Comparison of ENCODE assay signal across 19 cellular contexts in the genomic region with DNA sequence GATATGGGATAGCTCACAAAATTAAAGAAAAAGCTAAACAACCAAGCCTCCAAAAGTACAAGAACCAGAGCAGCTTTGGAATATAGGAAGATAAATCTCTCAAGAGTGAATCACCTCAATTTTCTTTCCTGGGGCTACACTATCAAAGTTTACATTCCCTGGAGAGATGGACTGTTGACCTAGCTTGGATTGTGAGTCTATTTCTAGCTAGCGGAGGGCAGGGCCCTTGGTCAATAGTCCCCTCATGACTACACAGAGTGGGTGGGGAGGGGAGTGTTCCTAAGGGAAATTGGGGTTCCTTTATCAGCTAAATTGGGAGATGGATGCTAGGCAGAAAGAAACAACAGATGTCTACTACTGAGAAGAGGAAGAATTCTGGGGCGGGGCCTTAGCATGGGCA. TPM values are rescaled to one million over a fixed set of nuclear protein-coding genes. Genes with fewer than 3 reads are reported as not detected.
DNase-seq lines count a peak whose midpoint lies in the region; ATAC-seq and TF ChIP-seq lines count a peak whose summit lies in the region.
"Had no signal": no experiment of that assay in that cellular context is flagged by ENCODE, and none has a peak within 500 bp of the region (broad histone marks: within the 10 kb centered on the region; RNA-seq: fewer than 3 reads in every experiment).

No MANE protein-coding gene starts in this region.

- H3K27me3 ChIP-seq in left ventricle myocardium inferior (ENCODE audit: low read depth) (no peaks in the 10 kb centered on the region), ascending aorta (no peaks in the 10 kb centered on the region), thyroid gland (no peaks in the 10 kb centered on the region), uterus (no peaks in the 10 kb centered on the region)
- H3K27me3 ChIP-seq: dorsolateral prefrontal cortex had no signal

- H3K9me3 Mint-ChIP-seq in activated T-cell treated with anti-CD3 and anti-CD28 coated beads, Interleukin-2, amount 50 U/mL, for 24 hours = no peaks in the 10 kb centered on the region
- H3K9me3 Mint-ChIP-seq: natural killer cell treated with Interleukin-12 subunit alpha and Interleukin-12 subunit beta and Interleukin-15 and Interleukin-18, amount 100 ng/mL, for 72 hours had no signal

- H3K4me1 ChIP-seq in left ventricle myocardium inferior = peaks cover 23% of the 10 kb centered on the region
- peaks cover 0 to 9% of the 10 kb centered on the region in 2 donors for H3K4me1 ChIP-seq in ascending aorta
- no peaks in the 10 kb centered on the region for H3K4me1 ChIP-seq in thyroid gland
- no peaks in the 10 kb centered on the region for H3K4me1 ChIP-seq in uterus
- H3K4me1 ChIP-seq: prostate gland had no signal

- H3K36me3 ChIP-seq in left ventricle myocardium inferior (no peaks in the 10 kb centered on the region), ascending aorta (no peaks in the 10 kb centered on the region), thyroid gland (no peaks in the 10 kb centered on the region), uterus (no peaks in the 10 kb centered on the region)
- H3K36me3 ChIP-seq: prostate gland, WERI-Rb-1 had no signal

- TF ChIP-seq CTCF in left ventricle myocardium inferior (IDR thresholded peaks at IDR 0.05; ENCODE audit: borderline replicate concordance) = no peak
- no peak for TF ChIP-seq CTCF in ascending aorta (IDR thresholded peaks at IDR 0.05)
- TF ChIP-seq CTCF in thyroid gland (IDR thresholded peaks at IDR 0.05) = no peak
- TF ChIP-seq CTCF in uterus (IDR thresholded peaks at IDR 0.05) = no peak

- peak overlapping the region; percentile 85 for H3K27ac ChIP-seq in left ventricle myocardium inferior (replicated peaks)
- H3K27ac ChIP-seq in ascending aorta = peak overlapping the region; percentile 45 to 73
- H3K27ac ChIP-seq in thyroid gland = peak overlapping the region in 2 of 3 donors; percentile 6 to 27
- no peak overlapping the region for H3K27ac ChIP-seq in uterus
- H3K27ac ChIP-seq: C4-2B, dorsolateral prefrontal cortex, prostate gland, WERI-Rb-1 had no signal

- no peaks in the 10 kb centered on the region for H3K36me3 Mint-ChIP-seq in activated T-cell treated with anti-CD3 and anti-CD28 coated beads, Interleukin-2, amount 50 U/mL, for 24 hours (ENCODE audit: low read depth)
- H3K36me3 Mint-ChIP-seq: natural killer cell treated with Interleukin-12 subunit alpha and Interleukin-12 subunit beta and Interleukin-15 and Interleukin-18, amount 100 ng/mL, for 72 hours had no signal

- TF ChIP-seq POLR2A in thyroid gland (IDR thresholded peaks at IDR 0.05) (no peak), uterus (IDR thresholded peaks at IDR 0.05) (no peak)

- no peak for DNase-seq in left ventricle myocardium inferior
- DNase-seq in Right ventricle myocardium superior = no peak
- DNase-seq in ascending aorta (ENCODE audit: low spot score in 2 of 2) = no peak
- DNase-seq in iris pigment epithelial cell (ENCODE audit: low read depth) = peak; percentile 52
- DNase-seq in thyroid gland = no peak
- DNase-seq in activated T-cell treated with anti-CD3 and anti-CD28 coated beads, Interleukin-2, amount 50 U/mL, for 24 hours = no peak
- DNase-seq in SHP77 (lab: John Stamatoyannopoulos, UW) = no peak
- DNase-seq in uterus = no peak
- DNase-seq: activated CD4-positive, alpha-beta T cell treated with anti-CD3 and anti-CD28 coated beads, Interleukin-2, amount 50 U/mL, for 48 hours; activated naive CD4-positive, alpha-beta T cell treated with anti-CD3 and anti-CD28 coated beads, Interleukin-2, amount 50 U/mL, for 16 hours; activated T-cell treated with anti-CD3 and anti-CD28 coated beads, Interleukin-2, amount 50 U/mL, for 1 hour; dorsolateral prefrontal cortex; NCI-H1694 treated with DMSO at 0.1 percent for 48 hours; NCI-H446; stimulated activated CD4-positive, alpha-beta T cell treated with anti-CD3 and anti-CD28 coated beads, Interleukin-12 subunit alpha, Interleukin-12 subunit beta, amount 100 ng/mL, for 4 hours; WERI-Rb-1 had no signal

- no peaks in the 10 kb centered on the region for H3K27me3 Mint-ChIP-seq in activated T-cell treated with anti-CD3 and anti-CD28 coated beads, Interleukin-2, amount 50 U/mL, for 24 hours
- H3K27me3 Mint-ChIP-seq: natural killer cell treated with Interleukin-12 subunit alpha and Interleukin-12 subunit beta and Interleukin-15 and Interleukin-18, amount 100 ng/mL, for 72 hours had no signal

- H3K27ac Mint-ChIP-seq in activated T-cell treated with anti-CD3 and anti-CD28 coated beads, Interleukin-2, amount 50 U/mL, for 24 hours = no peak overlapping the region
- H3K27ac Mint-ChIP-seq: natural killer cell treated with Interleukin-12 subunit alpha and Interleukin-12 subunit beta and Interleukin-15 and Interleukin-18, amount 100 ng/mL, for 72 hours had no signal

- intact Hi-C loops in left ventricle myocardium inferior (cut with micrococcal nuclease) (no loop called here), Right ventricle myocardium superior (cut with DNase I) (no loop called here), ascending aorta (cut with DNase I) (no loop called here), thyroid gland (cut with DNase I) (no loop called here), uterus (cut with DNase I; ENCODE audit: low total_unique reads) (no loop called here)

- no peak overlapping the region for H3K4me3 ChIP-seq in left ventricle myocardium inferior
- no peak overlapping the region for H3K4me3 ChIP-seq in ascending aorta
- H3K4me3 ChIP-seq in thyroid gland (replicated peaks in 1 of 3) = no peak overlapping the region
- H3K4me3 ChIP-seq in uterus = no peak overlapping the region
- H3K4me3 ChIP-seq: dorsolateral prefrontal cortex, prostate gland had no signal

- no peak for ATAC-seq in Right ventricle myocardium superior (ENCODE audit: poor library complexity)
- ATAC-seq: natural killer cell treated with Interleukin-12 subunit alpha and Interleukin-12 subunit beta and Interleukin-15 and Interleukin-18, amount 100 ng/mL, for 72 hours had no signal

- H3K4me3 Mint-ChIP-seq in activated T-cell treated with anti-CD3 and anti-CD28 coated beads, Interleukin-2, amount 50 U/mL, for 24 hours = no peak overlapping the region
- H3K4me3 Mint-ChIP-seq: natural killer cell treated with Interleukin-12 subunit alpha and Interleukin-12 subunit beta and Interleukin-15 and Interleukin-18, amount 100 ng/mL, for 72 hours had no signal

- no peaks in the 10 kb centered on the region for H3K9me3 ChIP-seq in left ventricle myocardium inferior (replicated peaks)
- H3K9me3 ChIP-seq in ascending aorta = no peaks in the 10 kb centered on the region
- no peaks in the 10 kb centered on the region for H3K9me3 ChIP-seq in thyroid gland
- no peaks in the 10 kb centered on the region for H3K9me3 ChIP-seq in uterus
- H3K9me3 ChIP-seq: prostate gland had no signal

- H3K4me1 Mint-ChIP-seq in activated T-cell treated with anti-CD3 and anti-CD28 coated beads, Interleukin-2, amount 50 U/mL, for 24 hours (ENCODE audit: low read depth) = no peaks in the 10 kb centered on the region

- WGBS in thyroid gland, 2 donors = 88 to 94% methylated on average over 2 of the region's 2 CpGs

RNA-seq across cellular contexts. Expression of a gene that starts 29.9 kb away (rescaled TPM):
- total RNA-seq in left ventricle myocardium inferior (8.2 TPM), Right ventricle myocardium superior (4.7 TPM), ascending aorta (6.5 TPM), thyroid gland (10 to 100 TPM; 35.3 to 52.1 (median 42.9) TPM), uterus (10 to 100 TPM in 3 of 4 donors, 1 to 10 TPM in 1; 6.4 to 52.7 (median 19.9) TPM)

RNA-seq across cellular contexts. Expression of a gene that starts 34.3 kb away (rescaled TPM):
- total RNA-seq in left ventricle myocardium inferior (18.0 TPM), Right ventricle myocardium superior (17.4 TPM), ascending aorta (4.4 TPM), thyroid gland (10 to 100 TPM in 1 of 4 donors, 1 to 10 TPM in 3; 4.2 to 10.0 (median 7.6) TPM), uterus (10 to 100 TPM in 2 of 4 donors, 1 to 10 TPM in 1, under 1 TPM in 1; 0.29 to 19.4 (median 8.8) TPM)

Comparison
In these comparisons a context has a peak if more than half of its experiments do, and no peak if none do; other contexts are left out.
1. H3K27ac ChIP-seq: peak in left ventricle myocardium inferior (single experiment), ascending aorta (2 of 2) and thyroid gland (2 of 3); none in uterus (0 of 2).